In the genomic region with DNA sequence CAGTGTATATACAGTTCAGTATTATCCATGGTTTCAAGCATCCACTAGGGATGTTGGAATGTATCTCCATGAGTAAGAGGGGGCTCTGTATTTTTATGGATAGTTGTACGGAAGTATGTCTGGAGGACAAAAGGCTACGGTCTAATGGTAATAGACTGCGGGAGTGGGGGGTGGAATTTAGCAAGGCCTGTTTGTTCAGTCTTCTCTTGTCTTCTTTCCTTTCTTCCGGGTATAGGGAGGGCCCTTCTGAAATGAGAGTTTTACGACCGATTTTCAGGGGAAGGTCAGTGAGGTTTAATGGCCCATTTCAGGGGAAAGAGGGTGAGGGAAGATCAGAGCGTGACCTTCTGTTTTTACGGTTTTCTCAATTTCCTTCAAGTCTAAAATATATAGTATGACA, we compare ENCODE assay signal across 14 cellular contexts.
"Had no signal": no experiment of that assay in that cellular context is flagged by ENCODE, and none has a peak within 500 bp of the region (broad histone marks: within the 10 kb centered on the region; RNA-seq: fewer than 3 reads in every experiment).

No MANE protein-coding gene starts in this region.

- DNase-seq: activated CD4-positive, alpha-beta T cell treated with anti-CD3 and anti-CD28 coated beads for 1 hour; activated CD4-positive, alpha-beta T cell treated with anti-CD3 and anti-CD28 coated beads, Interleukin-2, amount 50 U/mL, for 4 hours; activated naive CD4-positive, alpha-beta T cell treated with anti-CD3 and anti-CD28 coated beads, Interleukin-2, amount 10 ng/mL, durations not matched to agents 7 days and 5 days; foreskin keratinocyte; glutamatergic neuron; hypothalamus; left cardiac atrium; lower lobe of right lung; stimulated activated CD4-positive, alpha-beta T cell treated with anti-CD3 and anti-CD28 coated beads, Interleukin-2, amount 100 ng/mL, for 48 hours; stimulated activated naive B cell treated with anti-CD40 and anti-IgM and Interleukin-4, amounts not matched to agents 10 μg/mL and 1 μg/mL and 100 μg/mL, for 72 hours; thyroid gland; uterus had no signal

- H3K27ac ChIP-seq: ascending aorta, foreskin keratinocyte, lower lobe of right lung, parathyroid adenoma, thyroid gland, uterus had no signal

- H3K9me3 ChIP-seq: ascending aorta, lower lobe of right lung, thyroid gland, uterus had no signal

- H3K79me2 ChIP-seq: parathyroid adenoma had no signal

- H3K4me3 ChIP-seq: ascending aorta, lower lobe of right lung, thyroid gland, uterus had no signal

- H3K36me3 ChIP-seq: ascending aorta, lower lobe of right lung, thyroid gland, uterus had no signal

- H3K27me3 ChIP-seq: ascending aorta, foreskin keratinocyte, thyroid gland, uterus had no signal

- H3K4me1 ChIP-seq: ascending aorta, foreskin keratinocyte, lower lobe of right lung, parathyroid adenoma, thyroid gland, uterus had no signal

- H3K9ac ChIP-seq: parathyroid adenoma had no signal
